In the genomic region with DNA sequence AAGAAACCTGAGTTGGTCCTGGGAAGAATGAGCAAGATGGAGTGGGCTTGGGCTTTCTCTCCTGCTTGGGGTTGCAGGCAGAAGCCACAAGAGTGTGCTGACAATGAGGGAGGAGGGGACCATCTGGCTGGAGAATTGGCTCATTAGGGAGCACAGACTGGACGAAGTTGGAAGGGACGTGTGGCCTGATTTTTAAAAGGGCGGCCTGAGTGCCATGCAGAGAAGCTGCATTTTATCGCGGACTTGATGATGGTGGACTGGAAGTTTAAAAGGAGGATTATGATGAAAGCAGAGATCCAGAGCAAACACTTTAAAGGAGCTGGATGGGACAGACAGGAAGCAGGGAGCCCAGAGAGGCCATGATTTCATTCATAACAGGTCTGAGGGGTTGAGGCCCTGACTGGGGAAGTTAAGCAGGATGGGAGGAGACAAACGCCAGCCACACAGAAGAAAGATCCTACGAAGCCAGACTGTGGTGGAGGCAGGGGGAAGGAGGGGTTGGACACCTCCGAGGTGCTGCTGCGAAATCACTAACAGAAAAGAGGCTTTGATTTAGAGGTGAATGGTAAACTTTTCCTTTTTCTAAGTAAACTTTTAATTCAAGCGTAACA, we compare ENCODE assay signal across 1 cellular context.
TF ChIP-seq lines count a peak whose summit lies in the region.

No MANE protein-coding gene starts in this region.

TF ChIP-seq in IMR-90, 13 proteins besides CTCF, POLR2A, EP300 and RAD21 (continued from another document):
- TF ChIP-seq MAFK (IDR thresholded peaks at IDR 0.05; ENCODE audit: low read depth, low read length) (no peak), USF2 (IDR thresholded peaks at IDR 0.05; ENCODE audit: low read depth, low read length) (no peak), MAZ (IDR thresholded peaks at IDR 0.05; ENCODE audit: borderline replicate concordance, low read depth, low read length) (no peak)
